8 cellular contexts compared by ENCODE assay signal in genomic region chr21:34544032-34544496, GRCh38. TPM values are rescaled to one million over a fixed set of nuclear protein-coding genes. Genes with fewer than 3 reads are reported as not detected.
DNase-seq lines count a peak whose midpoint lies in the region; ATAC-seq and TF ChIP-seq lines count a peak whose summit lies in the region.

No MANE protein-coding gene starts in this region.

- CTCF ChIA-PET in mammary epithelial cell (lab: Charles Lee; ENCODE audit: low non-redundant PET): interaction anchor here (0.6 to 1.3 kb wide), 3 partner anchors 27 to 177 kb away, joined by 3 to 8 read pairs (median 6); no protein-coding TSS in a partner anchor

- H3K27me3 ChIP-seq in mammary epithelial cell (ENCODE audit: insufficient read depth, low read length): no peaks in the 10 kb centered on the region

- WGBS in mammary epithelial cell (ENCODE audit: low coverage, missing lambda C conversion rate): 76% methylated on average over 7 of the region's 7 CpGs

- BruUV-seq in mammary epithelial cell (replicated peaks; lab: Mats Ljungman, UMichigan): no TSS peak

- H3K9me3 ChIP-seq in mammary epithelial cell (replicated peaks; ENCODE audit: insufficient read depth, low read length): no peaks in the 10 kb centered on the region

- ATAC-seq in SK-N-SH treated with all-trans-retinoic acid at 6 μM for 48 hours (peak; percentile 83), GM21447 (IDR thresholded peaks at IDR 0.05; ENCODE audit: unreplicated experiment) (no peak), HG03354 (IDR thresholded peaks at IDR 0.05; ENCODE audit: poor library complexity, severe bottlenecking, unreplicated experiment) (no peak)

- peaks cover 11% of the 10 kb centered on the region for H3K4me1 ChIP-seq in mammary epithelial cell (ENCODE audit: insufficient read depth, low read length)

- no peak overlapping the region for H3K4me3 ChIP-seq in mammary epithelial cell (replicated peaks in 1 of 3; ENCODE audit: insufficient read depth in 1 of 3, low read depth in 2 of 3, low read length in 3 of 3)

- no peaks in the 10 kb centered on the region for H3K36me3 ChIP-seq in mammary epithelial cell (ENCODE audit: insufficient read depth, low read length)

- no peak overlapping the region for H3K4me2 ChIP-seq in mammary epithelial cell (ENCODE audit: insufficient read depth, low read depth, low read length)

- DNase-seq in EH (ENCODE audit: low read depth) (peak; percentile 76), Kasumi-1 (lab: John Stamatoyannopoulos, UW) (peak; percentile 16 to 26), mammary epithelial cell (peak; percentile 74), left kidney (ENCODE audit: low read depth, low spot score) (peak; percentile 70)
- DNase-seq in stimulated activated naive CD4-positive, alpha-beta T cell (lab: John Stamatoyannopoulos, UW): peak in 4 of 6 experiments; percentile 6 to 18 (median 12)

- H4K20me1 ChIP-seq in mammary epithelial cell (ENCODE audit: insufficient read depth, low read length): no peaks in the 10 kb centered on the region

- no peak overlapping the region for H3K9ac ChIP-seq in mammary epithelial cell (ENCODE audit: insufficient read depth, low read length)

- in situ Hi-C loops in mammary epithelial cell (cut with MboI; ENCODE audit: low sequenced_read_pairs in 2 of 2): no loop called here

- no peak overlapping the region for H3K27ac ChIP-seq in mammary epithelial cell (ENCODE audit: insufficient read depth, low read depth, low read length)

- no peak overlapping the region for H2AFZ ChIP-seq in mammary epithelial cell (ENCODE audit: low read depth, low read length)

- peak; percentile 69 to 87 for TF ChIP-seq CTCF in mammary epithelial cell (conservative IDR thresholded peaks at IDR 0.05 in 1 of 2, IDR thresholded peaks at IDR 0.05 in 1 of 2; ENCODE audit: extremely low read depth in 1 of 2, insufficient read depth in 1 of 2, low read depth in 1 of 2, low read length in 2 of 2)

- H3K79me2 ChIP-seq in mammary epithelial cell (ENCODE audit: insufficient read depth, low read length): no peaks in the 10 kb centered on the region

- dilution Hi-C loops in mammary epithelial cell (cut with HindIII; ENCODE audit: low sequenced_read_pairs): no loop called here

- intact Hi-C loops in mammary epithelial cell (cut with micrococcal nuclease): loop anchor here (1.0 to 2.0 kb wide), 2 partner anchors 37 to 59 kb away; no protein-coding TSS in a partner anchor

TF ChIP-seq in SK-N-SH treated with all-trans-retinoic acid at 6 μM for 48 hours, 23 proteins besides CTCF, POLR2A, EP300 and RAD21:
- TF ChIP-seq ZNF70 (CRISPR knock-in tag; IDR thresholded peaks at IDR 0.05): no peak
- TF ChIP-seq, protein P1, sequence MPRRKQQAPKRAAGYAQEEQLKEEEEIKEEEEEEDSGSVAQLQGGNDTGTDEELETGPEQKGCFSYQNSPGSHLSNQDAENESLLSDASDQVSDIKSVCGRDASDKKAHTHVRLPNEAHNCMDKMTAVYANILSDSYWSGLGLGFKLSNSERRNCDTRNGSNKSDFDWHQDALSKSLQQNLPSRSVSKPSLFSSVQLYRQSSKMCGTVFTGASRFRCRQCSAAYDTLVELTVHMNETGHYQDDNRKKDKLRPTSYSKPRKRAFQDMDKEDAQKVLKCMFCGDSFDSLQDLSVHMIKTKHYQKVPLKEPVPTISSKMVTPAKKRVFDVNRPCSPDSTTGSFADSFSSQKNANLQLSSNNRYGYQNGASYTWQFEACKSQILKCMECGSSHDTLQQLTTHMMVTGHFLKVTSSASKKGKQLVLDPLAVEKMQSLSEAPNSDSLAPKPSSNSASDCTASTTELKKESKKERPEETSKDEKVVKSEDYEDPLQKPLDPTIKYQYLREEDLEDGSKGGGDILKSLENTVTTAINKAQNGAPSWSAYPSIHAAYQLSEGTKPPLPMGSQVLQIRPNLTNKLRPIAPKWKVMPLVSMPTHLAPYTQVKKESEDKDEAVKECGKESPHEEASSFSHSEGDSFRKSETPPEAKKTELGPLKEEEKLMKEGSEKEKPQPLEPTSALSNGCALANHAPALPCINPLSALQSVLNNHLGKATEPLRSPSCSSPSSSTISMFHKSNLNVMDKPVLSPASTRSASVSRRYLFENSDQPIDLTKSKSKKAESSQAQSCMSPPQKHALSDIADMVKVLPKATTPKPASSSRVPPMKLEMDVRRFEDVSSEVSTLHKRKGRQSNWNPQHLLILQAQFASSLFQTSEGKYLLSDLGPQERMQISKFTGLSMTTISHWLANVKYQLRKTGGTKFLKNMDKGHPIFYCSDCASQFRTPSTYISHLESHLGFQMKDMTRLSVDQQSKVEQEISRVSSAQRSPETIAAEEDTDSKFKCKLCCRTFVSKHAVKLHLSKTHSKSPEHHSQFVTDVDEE (CRISPR knock-in tag; IDR thresholded peaks at IDR 0.05): no peak
- TF ChIP-seq ZNF8 (CRISPR knock-in tag; IDR thresholded peaks at IDR 0.05): no peak
- TF ChIP-seq, protein P2, sequence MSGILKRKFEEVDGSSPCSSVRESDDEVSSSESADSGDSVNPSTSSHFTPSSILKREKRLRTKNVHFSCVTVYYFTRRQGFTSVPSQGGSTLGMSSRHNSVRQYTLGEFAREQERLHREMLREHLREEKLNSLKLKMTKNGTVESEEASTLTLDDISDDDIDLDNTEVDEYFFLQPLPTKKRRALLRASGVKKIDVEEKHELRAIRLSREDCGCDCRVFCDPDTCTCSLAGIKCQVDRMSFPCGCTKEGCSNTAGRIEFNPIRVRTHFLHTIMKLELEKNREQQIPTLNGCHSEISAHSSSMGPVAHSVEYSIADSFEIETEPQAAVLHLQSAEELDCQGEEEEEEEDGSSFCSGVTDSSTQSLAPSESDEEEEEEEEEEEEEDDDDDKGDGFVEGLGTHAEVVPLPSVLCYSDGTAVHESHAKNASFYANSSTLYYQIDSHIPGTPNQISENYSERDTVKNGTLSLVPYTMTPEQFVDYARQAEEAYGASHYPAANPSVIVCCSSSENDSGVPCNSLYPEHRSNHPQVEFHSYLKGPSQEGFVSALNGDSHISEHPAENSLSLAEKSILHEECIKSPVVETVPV (CRISPR knock-in tag; IDR thresholded peaks at IDR 0.05): no peak
- no peak for TF ChIP-seq SNAI2 (CRISPR knock-in tag; IDR thresholded peaks at IDR 0.05)
- TF ChIP-seq ZNF565 (CRISPR knock-in tag; conservative IDR thresholded peaks at IDR 0.05; ENCODE audit: low read depth): no peak
- TF ChIP-seq CSDC2 (CRISPR knock-in tag; IDR thresholded peaks at IDR 0.05): no peak
- TF ChIP-seq ZFP3 (CRISPR knock-in tag; IDR thresholded peaks at IDR 0.05): no peak
- TF ChIP-seq ISL1 (CRISPR knock-in tag; IDR thresholded peaks at IDR 0.05): no peak
- TF ChIP-seq PPARA (CRISPR knock-in tag; IDR thresholded peaks at IDR 0.05; ENCODE audit: borderline replicate concordance): no peak
- no peak for TF ChIP-seq GLIS3 (CRISPR knock-in tag; IDR thresholded peaks at IDR 0.05)
- TF ChIP-seq, protein P3, sequence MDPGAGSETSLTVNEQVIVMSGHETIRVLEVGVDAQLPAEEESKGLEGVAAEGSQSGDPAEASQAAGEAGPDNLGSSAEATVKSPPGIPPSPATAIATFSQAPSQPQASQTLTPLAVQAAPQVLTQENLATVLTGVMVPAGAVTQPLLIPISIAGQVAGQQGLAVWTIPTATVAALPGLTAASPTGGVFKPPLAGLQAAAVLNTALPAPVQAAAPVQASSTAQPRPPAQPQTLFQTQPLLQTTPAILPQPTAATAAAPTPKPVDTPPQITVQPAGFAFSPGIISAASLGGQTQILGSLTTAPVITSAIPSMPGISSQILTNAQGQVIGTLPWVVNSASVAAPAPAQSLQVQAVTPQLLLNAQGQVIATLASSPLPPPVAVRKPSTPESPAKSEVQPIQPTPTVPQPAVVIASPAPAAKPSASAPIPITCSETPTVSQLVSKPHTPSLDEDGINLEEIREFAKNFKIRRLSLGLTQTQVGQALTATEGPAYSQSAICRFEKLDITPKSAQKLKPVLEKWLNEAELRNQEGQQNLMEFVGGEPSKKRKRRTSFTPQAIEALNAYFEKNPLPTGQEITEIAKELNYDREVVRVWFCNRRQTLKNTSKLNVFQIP (CRISPR knock-in tag; IDR thresholded peaks at IDR 0.05; ENCODE audit: borderline replicate concordance, low read depth): no peak
- no peak for TF ChIP-seq ZC3H10 (CRISPR knock-in tag; IDR thresholded peaks at IDR 0.05)
- TF ChIP-seq RARB (CRISPR knock-in tag; IDR thresholded peaks at IDR 0.05): no peak
- TF ChIP-seq, protein P4, sequence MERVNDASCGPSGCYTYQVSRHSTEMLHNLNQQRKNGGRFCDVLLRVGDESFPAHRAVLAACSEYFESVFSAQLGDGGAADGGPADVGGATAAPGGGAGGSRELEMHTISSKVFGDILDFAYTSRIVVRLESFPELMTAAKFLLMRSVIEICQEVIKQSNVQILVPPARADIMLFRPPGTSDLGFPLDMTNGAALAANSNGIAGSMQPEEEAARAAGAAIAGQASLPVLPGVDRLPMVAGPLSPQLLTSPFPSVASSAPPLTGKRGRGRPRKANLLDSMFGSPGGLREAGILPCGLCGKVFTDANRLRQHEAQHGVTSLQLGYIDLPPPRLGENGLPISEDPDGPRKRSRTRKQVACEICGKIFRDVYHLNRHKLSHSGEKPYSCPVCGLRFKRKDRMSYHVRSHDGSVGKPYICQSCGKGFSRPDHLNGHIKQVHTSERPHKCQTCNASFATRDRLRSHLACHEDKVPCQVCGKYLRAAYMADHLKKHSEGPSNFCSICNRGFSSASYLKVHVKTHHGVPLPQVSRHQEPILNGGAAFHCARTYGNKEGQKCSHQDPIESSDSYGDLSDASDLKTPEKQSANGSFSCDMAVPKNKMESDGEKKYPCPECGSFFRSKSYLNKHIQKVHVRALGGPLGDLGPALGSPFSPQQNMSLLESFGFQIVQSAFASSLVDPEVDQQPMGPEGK (CRISPR knock-in tag; IDR thresholded peaks at IDR 0.05; ENCODE audit: borderline replicate concordance): no peak
- no peak for TF ChIP-seq TCF4 (CRISPR knock-in tag; IDR thresholded peaks at IDR 0.05; ENCODE audit: borderline replicate concordance)
- no peak for TF ChIP-seq ESRRG (CRISPR knock-in tag; IDR thresholded peaks at IDR 0.05)
- TF ChIP-seq OSR1 (CRISPR knock-in tag; IDR thresholded peaks at IDR 0.05): no peak
- TF ChIP-seq ARNTL (CRISPR knock-in tag; IDR thresholded peaks at IDR 0.05; ENCODE audit: borderline replicate concordance, low read depth): no peak

RNA-seq across cellular contexts. Expression of gene KCNE1, which starts 32.1 kb away (rescaled TPM):
- under 1 TPM; 0.19 to 0.33 TPM for total RNA-seq in mammary epithelial cell
- polyA plus RNA-seq in mammary epithelial cell: 0.08 TPM
- polyA minus RNA-seq in mammary epithelial cell: not detected

Comparison
In these comparisons a context has a peak if more than half of its experiments do, and no peak if none do; other contexts are left out.
1. DNase-seq: peak in every context shown above with its lines; median percentile 76 in EH; 74 in mammary epithelial cell; 70 in left kidney; 21 in Kasumi-1; 12 in stimulated activated naive CD4-positive, alpha-beta T cell.